In genomic region chr22:19622061-19622441, GRCh38 we compare ENCODE assay signal across 14 cellular contexts.
A peak's percentile ranks its signal among the peaks of the same experiment; 100 is the strongest.
DNase-seq lines count a peak whose midpoint lies in the region; ATAC-seq, FAIRE-seq and TF ChIP-seq lines count a peak whose summit lies in the region.
"Had no signal": no experiment of that assay in that cellular context is flagged by ENCODE, and none has a peak within 500 bp of the region (broad histone marks: within the 10 kb centered on the region; RNA-seq: fewer than 3 reads in every experiment).

No MANE protein-coding gene starts in this region.

- H3K56ac ChIP-seq in H1 (replicated peaks; ENCODE audit: insufficient read length, low read depth, low read length), result no peak overlapping the region

- H3K23me2 ChIP-seq in H1 (ENCODE audit: low read depth, low read length), result no peaks in the 10 kb centered on the region

- H3K4me3 ChIP-seq in H1 (ENCODE audit: extremely low read depth in 1 of 4, insufficient read depth in 2 of 4, low read depth in 3 of 4, low read length in 4 of 4), result no peak overlapping the region

- H3K9ac ChIP-seq in H1 (replicated peaks in 1 of 4; ENCODE audit: extremely low read depth in 1 of 4, low read depth in 3 of 4, low read length in 3 of 4), result peak overlapping the region in 2 of 4 experiments; percentile 13 to 23; a peak in 1 of 7 replicates

- peak overlapping the region; percentile 67 for H3K27ac Mint-ChIP-seq in stimulated activated memory B cell treated with anti-CD40 and anti-IgM and Interleukin-4, amounts not matched to agents 10 μg/mL and 1 μg/mL and 100 μg/mL, for 72 hours
- H3K27ac Mint-ChIP-seq: immature natural killer cell, nephron progenitor cell had no signal

- 0 out of 2 replicates have a peak overlapping the region, but pooled peaks have one; percentile 72 for H4K8ac ChIP-seq in H1 (ENCODE audit: extremely low read depth, insufficient read depth, low read length)

- TF ChIP-seq POLR2A in H1 (IDR thresholded peaks at IDR 0.05; ENCODE audit: control extremely low read depth in 1 of 2, low read depth in 2 of 2, low read length in 2 of 2), result no peak

- peak overlapping the region; percentile 68 for H3K4me3 Mint-ChIP-seq in stimulated activated memory B cell treated with anti-CD40 and anti-IgM and Interleukin-4, amounts not matched to agents 10 μg/mL and 1 μg/mL and 100 μg/mL, for 72 hours
- H3K4me3 Mint-ChIP-seq: immature natural killer cell, nephron progenitor cell had no signal

- no peak overlapping the region; the same call in 1 of the 2 replicates for H3K27ac ChIP-seq in H1 (ENCODE audit: low read depth, low read length)

- H3K4me2 ChIP-seq in H1 (ENCODE audit: insufficient read depth in 1 of 2, low read depth in 2 of 2, low read length in 2 of 2), result peak overlapping the region; percentile 15 to 38; a peak in 1 of 4 replicates

- no peaks in the 10 kb centered on the region for H3K79me2 ChIP-seq in H1 (ENCODE audit: control insufficient read depth in 1 of 2, insufficient read depth in 2 of 2, low read length in 2 of 2)

- no peaks in the 10 kb centered on the region for H3K9me3 ChIP-seq in H1 (ENCODE audit: insufficient read depth in 2 of 2, low read depth in 1 of 2, low read length in 1 of 2)

- no peak for DNase-seq in H1 (ENCODE audit: low read depth in 1 of 2, low spot score in 2 of 2)
- no peak for DNase-seq in HT-29 (ENCODE audit: low spot score)
- DNase-seq in NOMO-1 treated with dmso at 0.1 percent for 144 hours (lab: John Stamatoyannopoulos, UW; ENCODE audit: unreplicated experiment), result no peak
- DNase-seq: erythroblast; immature natural killer cell; NCI-H2107; nephron progenitor cell; stimulated activated CD8-positive, alpha-beta memory T cell treated with anti-CD3 and anti-CD28 coated beads, Interleukin-4, amount 100 ng/mL, for 48 hours had no signal

- H2BK120ac ChIP-seq in H1 (replicated peaks; ENCODE audit: low read depth, low read length), result peak overlapping the region; percentile 13

- H3K14ac ChIP-seq in H1 (ENCODE audit: insufficient read length), result no peak overlapping the region

- no peak overlapping the region; the same call in 1 of the 2 replicates for H2BK5ac ChIP-seq in H1 (ENCODE audit: low read depth, low read length)

- FAIRE-seq in H1 (lab: Jason Lieb, UNC), result no peak
- FAIRE-seq: TTC549 had no signal

- H4K91ac ChIP-seq in H1 (replicated peaks; ENCODE audit: insufficient read length, low read length), result peak overlapping the region; percentile 87

- H3K4me1 Mint-ChIP-seq in stimulated activated memory B cell treated with anti-CD40 and anti-IgM and Interleukin-4, amounts not matched to agents 10 μg/mL and 1 μg/mL and 100 μg/mL, for 72 hours, result peaks cover 55% of the 10 kb centered on the region
- H3K4me1 Mint-ChIP-seq: immature natural killer cell had no signal

- POLR2A ChIA-PET in H1 (lab: Charles Lee; ENCODE audit: partially characterized antibody), result interaction anchor here (1.3 kb wide), 1 partner anchor 24 kb away, joined by 5 read pairs; no protein-coding TSS in a partner anchor

- 0 out of 2 replicates have a peak overlapping the region, but pooled peaks have one; percentile 40 for H2BK15ac ChIP-seq in H1 (ENCODE audit: low read length)

- ATAC-seq in GM19452 (IDR thresholded peaks at IDR 0.05; ENCODE audit: unreplicated experiment), result peak; percentile 51
- ATAC-seq in HG03460 (IDR thresholded peaks at IDR 0.05; ENCODE audit: unreplicated experiment), result peak; percentile 55
- peak; percentile 91 for ATAC-seq in stimulated activated memory B cell treated with anti-CD40 and anti-IgM and Interleukin-4, amounts not matched to agents 10 μg/mL and 1 μg/mL and 100 μg/mL, for 72 hours
- no peak for ATAC-seq in HG02870 (IDR thresholded peaks at IDR 0.05; ENCODE audit: unreplicated experiment)
- ATAC-seq: Panc1 had no signal

- no peaks in the 10 kb centered on the region for H3K36me3 ChIP-seq in H1 (ENCODE audit: control insufficient read depth in 2 of 4, insufficient read depth in 4 of 4, low read length in 3 of 4)

- no peak overlapping the region for H2AFZ ChIP-seq in H1 (ENCODE audit: low read length)

- H3K27me3 ChIP-seq in H1 (replicated peaks in 1 of 4; ENCODE audit: control insufficient read depth in 3 of 4, extremely low read depth in 1 of 4, insufficient read depth in 3 of 4, low read length in 3 of 4), result no peaks in the 10 kb centered on the region; a peak in 1 of 7 replicates

- peak overlapping the region; percentile 27 for H3K4ac ChIP-seq in H1 (replicated peaks; ENCODE audit: insufficient read length, low read depth, low read length)

- H2BK20ac ChIP-seq in H1 (ENCODE audit: low read length), result peak overlapping the region; percentile 92

- H3K79me1 ChIP-seq in H1 (ENCODE audit: low read depth, low read length), result no peaks in the 10 kb centered on the region

- peaks cover 5 to 37% (median 17%) of the 10 kb centered on the region in 4 experiments for H3K4me1 ChIP-seq in H1 (replicated peaks in 1 of 4; ENCODE audit: control insufficient read depth in 3 of 4, insufficient read depth in 4 of 4, low read length in 3 of 4)

- H3K27me3 Mint-ChIP-seq in stimulated activated memory B cell treated with anti-CD40 and anti-IgM and Interleukin-4, amounts not matched to agents 10 μg/mL and 1 μg/mL and 100 μg/mL, for 72 hours, result peaks cover 17% of the 10 kb centered on the region

- CTCF ChIA-PET in H1 (lab: Charles Lee; ENCODE audit: partially characterized antibody), result interaction anchor here (0.9 to 1.9 kb wide), 3 partner anchors 8 to 17 kb away, joined by 3 to 8 read pairs (median 5); no protein-coding TSS in a partner anchor

- peak overlapping the region; percentile 72; the same call in 1 of the 2 replicates for H3K18ac ChIP-seq in H1 (ENCODE audit: extremely low read depth, low read length)

- H4K5ac ChIP-seq in H1 (ENCODE audit: insufficient read length, low read depth, low read length), result no peak overlapping the region

- no peaks in the 10 kb centered on the region for H4K20me1 ChIP-seq in H1 (replicated peaks in 1 of 2; ENCODE audit: control insufficient read depth in 1 of 2, insufficient read depth in 2 of 2, low read length in 2 of 2)

- TF ChIP-seq EP300 in H1 (IDR thresholded peaks at IDR 0.05; ENCODE audit: borderline replicate concordance in 1 of 2, low read depth in 2 of 2, low read length in 2 of 2), result no peak

- 77% methylated on average over 11 of the region's 11 CpGs; no CpG with 5 or more reads in 1 of the 2 experiments for WGBS in H1 (ENCODE audit: extremely low coverage in 1 of 2, insufficient coverage in 1 of 2, insufficient read length in 1 of 2, insufficient replicate concordance in 2 of 2, low coverage in 1 of 2, low lambda C conversion rate in 2 of 2, missing lambda C conversion rate in 1 of 2), 2 experiments

- H3K36me3 Mint-ChIP-seq in stimulated activated memory B cell treated with anti-CD40 and anti-IgM and Interleukin-4, amounts not matched to agents 10 μg/mL and 1 μg/mL and 100 μg/mL, for 72 hours, result no peaks in the 10 kb centered on the region
- H3K36me3 Mint-ChIP-seq: immature natural killer cell had no signal

- H2BK12ac ChIP-seq in H1 (ENCODE audit: low read depth, low read length), result peak overlapping the region; percentile 91; the same call in 1 of the 2 replicates

- no peak overlapping the region for H3K23ac ChIP-seq in H1 (ENCODE audit: insufficient read length)

- no peak for TF ChIP-seq CTCF in H1 (IDR thresholded peaks at IDR 0.05; ENCODE audit: control extremely low read depth in 1 of 3, insufficient read depth in 1 of 3, low read depth in 1 of 3, low read length in 3 of 3)

- TF ChIP-seq RAD21 in H1 (IDR thresholded peaks at IDR 0.05 in 1 of 2, conservative IDR thresholded peaks at IDR 0.05 in 1 of 2; ENCODE audit: low read depth in 2 of 2, low read length in 2 of 2), result no peak

- H2AK5ac ChIP-seq in H1 (ENCODE audit: low read depth, low read length), result peak overlapping the region; percentile 25; the same call in 1 of the 2 replicates

- H3K9me3 Mint-ChIP-seq in stimulated activated memory B cell treated with anti-CD40 and anti-IgM and Interleukin-4, amounts not matched to agents 10 μg/mL and 1 μg/mL and 100 μg/mL, for 72 hours, result no peaks in the 10 kb centered on the region
- H3K9me3 Mint-ChIP-seq: immature natural killer cell, nephron progenitor cell had no signal

TF ChIP-seq in H1, 55 proteins besides CTCF, POLR2A, EP300 and RAD21:
- no peak for TF ChIP-seq CHD1 (IDR thresholded peaks at IDR 0.05; ENCODE audit: low read depth, low read length)
- no peak for TF ChIP-seq PHF8 (conservative IDR thresholded peaks at IDR 0.05; ENCODE audit: low read depth, low read length)
- TF ChIP-seq, protein P1, sequence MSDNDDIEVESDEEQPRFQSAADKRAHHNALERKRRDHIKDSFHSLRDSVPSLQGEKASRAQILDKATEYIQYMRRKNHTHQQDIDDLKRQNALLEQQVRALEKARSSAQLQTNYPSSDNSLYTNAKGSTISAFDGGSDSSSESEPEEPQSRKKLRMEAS (IDR thresholded peaks at IDR 0.05), result no peak
- TF ChIP-seq KDM5A (IDR thresholded peaks at IDR 0.05; ENCODE audit: low read length), result no peak
- no peak for TF ChIP-seq JUND (IDR thresholded peaks at IDR 0.05; ENCODE audit: low read length)
- TF ChIP-seq RXRA (IDR thresholded peaks at IDR 0.05; ENCODE audit: insufficient read depth, low read depth, low read length), result no peak
- no peak for TF ChIP-seq CEBPB (IDR thresholded peaks at IDR 0.05; ENCODE audit: low read depth, low read length)
- TF ChIP-seq SP4 (IDR thresholded peaks at IDR 0.05; ENCODE audit: low read length), result no peak
- no peak for TF ChIP-seq YY1 (IDR thresholded peaks at IDR 0.05; ENCODE audit: low read depth, low read length)
- no peak for TF ChIP-seq SIX5 (IDR thresholded peaks at IDR 0.05; ENCODE audit: low read depth, low read length)
- TF ChIP-seq TAF7 (optimal IDR thresholded peaks at IDR 0.05; ENCODE audit: borderline replicate concordance, low read depth, low read length), result no peak
- TF ChIP-seq KDM4A (IDR thresholded peaks at IDR 0.05; ENCODE audit: low read depth, low read length, severe bottlenecking), result no peak
- TF ChIP-seq RNF2 (IDR thresholded peaks at IDR 0.05; ENCODE audit: borderline replicate concordance, low read depth, low read length, missing control alignments, poor library complexity, severe bottlenecking), result no peak
- no peak for TF ChIP-seq POLR2AphosphoS5 (IDR thresholded peaks at IDR 0.05; ENCODE audit: low read depth, low read length)
- no peak for TF ChIP-seq NANOG (IDR thresholded peaks at IDR 0.05; ENCODE audit: insufficient read depth, low read depth, low read length, poor library complexity, severe bottlenecking)
- TF ChIP-seq HDAC6 (IDR thresholded peaks at IDR 0.05; ENCODE audit: low read depth, low read length), result no peak
- TF ChIP-seq BACH1 (IDR thresholded peaks at IDR 0.05; ENCODE audit: low read length), result no peak
- TF ChIP-seq, protein P2, sequence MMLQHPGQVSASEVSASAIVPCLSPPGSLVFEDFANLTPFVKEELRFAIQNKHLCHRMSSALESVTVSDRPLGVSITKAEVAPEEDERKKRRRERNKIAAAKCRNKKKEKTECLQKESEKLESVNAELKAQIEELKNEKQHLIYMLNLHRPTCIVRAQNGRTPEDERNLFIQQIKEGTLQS (IDR thresholded peaks at IDR 0.05; ENCODE audit: insufficient read depth, low read depth, low read length), result no peak
- no peak for TF ChIP-seq KDM1A (IDR thresholded peaks at IDR 0.05; ENCODE audit: borderline replicate concordance, low read length)
- no peak for TF ChIP-seq SIRT6 (IDR thresholded peaks at IDR 0.05; ENCODE audit: low read length)
